ENCODE assay signal across 32 cellular contexts in genomic region chr7:90313908-90314307, GRCh38. TPM values are rescaled to one million over a fixed set of nuclear protein-coding genes. Genes with fewer than 3 reads are reported as not detected.
"Had no signal": no experiment of that assay in that cellular context is flagged by ENCODE, and none has a peak within 500 bp of the region (broad histone marks: within the 10 kb centered on the region; RNA-seq: fewer than 3 reads in every experiment).

No MANE protein-coding gene starts in this region.

- H3K27me3 ChIP-seq: ascending aorta had no signal

- H3K36me3 ChIP-seq: ascending aorta, cardiac muscle cell had no signal

- H3K9me3 ChIP-seq: ascending aorta had no signal

- H3K4me1 ChIP-seq: ascending aorta had no signal

- FAIRE-seq: bronchial epithelial cell, TTC549 had no signal

- DNase-seq: activated B cell treated with CpG ODN at 0.5 μM for 24 hours; activated CD4-positive, alpha-beta memory T cell treated with anti-CD3 and anti-CD28 coated beads for 36 hours; activated CD4-positive, alpha-beta T cell treated with anti-CD3 and anti-CD28 coated beads for 4 hours; activated CD4-positive, alpha-beta T cell treated with anti-CD3 and anti-CD28 coated beads, Interleukin-2, amount 10 ng/mL, durations not matched to agents 24 days and 14 days; activated CD4-positive, alpha-beta T cell treated with anti-CD3 and anti-CD28 coated beads, Interleukin-2, amount 50 U/mL, for 1 hour; activated CD4-positive, alpha-beta T cell treated with anti-CD3 and anti-CD28 coated beads, Interleukin-2, amount 50 U/mL, for 4 hours; activated CD4-positive, CD25-positive, alpha-beta regulatory T cell treated with anti-CD3 and anti-CD28 coated beads, Interleukin-2, amount 50 U/mL, for 72 hours; activated CD8-positive, alpha-beta memory T cell treated with anti-CD3 and anti-CD28 coated beads, Interleukin-2, amount 10 ng/mL, durations not matched to agents 7 days and 5 days; activated CD8-positive, alpha-beta memory T cell treated with anti-CD3 and anti-CD28 coated beads, Interleukin-2, amount 50 U/mL, for 48 hours; activated CD8-positive, alpha-beta T cell treated with anti-CD3 and anti-CD28 coated beads for 36 hours; activated effector memory CD4-positive, alpha-beta T cell treated with Interleukin-2 at 50 U/mL for 16 hours; activated gamma-delta T cell; activated naive CD4-positive, alpha-beta T cell treated with anti-CD3 and anti-CD28 coated beads, Interleukin-2, amount 10 ng/mL, durations not matched to agents 7 days and 5 days; activated naive CD4-positive, alpha-beta T cell treated with Interleukin-2 at 50 U/mL for 16 hours; activated naive CD8-positive, alpha-beta T cell treated with anti-CD3 and anti-CD28 coated beads, Interleukin-2, amount 10 ng/mL, durations not matched to agents 7 days and 5 days; activated naive CD8-positive, alpha-beta T cell treated with anti-CD3 and anti-CD28 coated beads, Interleukin-2, amount 50 U/mL, for 24 hours; activated T-cell treated with anti-CD3 and anti-CD28 coated beads, Interleukin-2, amount 50 U/mL, for 24 hours; activated T-cell treated with anti-CD3 and anti-CD28 coated beads, Interleukin-2, amount 50 U/mL, for 48 hours; amygdala; anterior cingulate cortex; caudate nucleus; cerebellar nuclear complex; T-helper 1 cell; T-helper 2 cell; T-helper 9 cell had no signal

- H3K27ac ChIP-seq: ascending aorta, cardiac muscle cell, VCaP had no signal

- H3K4me3 ChIP-seq: ascending aorta, cardiac muscle cell had no signal

- ATAC-seq: activated CD8-positive, alpha-beta memory T cell treated with anti-CD3 and anti-CD28 coated beads, Interleukin-2, amount 10 ng/mL, durations not matched to agents 7 days and 5 days; activated CD8-positive, alpha-beta T cell treated with anti-CD3 and anti-CD28 coated beads for 36 hours; activated naive CD8-positive, alpha-beta T cell treated with anti-CD3 and anti-CD28 coated beads, Interleukin-2, amount 50 U/mL, for 24 hours had no signal

RNA-seq across cellular contexts. Expression of gene FAM237B, which starts 7.2 kb away (rescaled TPM):
- total RNA-seq: activated B cell treated with CpG ODN at 0.5 μM for 24 hours; activated CD4-positive, alpha-beta memory T cell treated with anti-CD3 and anti-CD28 coated beads for 36 hours; activated CD4-positive, alpha-beta T cell treated with anti-CD3 and anti-CD28 coated beads, Interleukin-2, amount 10 ng/mL, durations not matched to agents 24 days and 14 days; activated CD8-positive, alpha-beta memory T cell treated with anti-CD3 and anti-CD28 coated beads, Interleukin-2, amount 10 ng/mL, durations not matched to agents 7 days and 5 days; activated CD8-positive, alpha-beta T cell treated with anti-CD3 and anti-CD28 coated beads for 36 hours; activated naive CD8-positive, alpha-beta T cell treated with anti-CD3 and anti-CD28 coated beads, Interleukin-2, amount 10 ng/mL, durations not matched to agents 7 days and 5 days; activated T-helper 2 cell treated with anti-CD3 and anti-CD28 coated beads, Interferon-gamma antibody, Interleukin-2, Interleukin-4, amounts not matched to agents 10 μg/mL and 5 μg/mL and 100 μg/mL, durations not matched to agents 14 hours and 24 hours and 36 hours; ascending aorta; bronchial epithelial cell; cardiac muscle cell; chondrocyte had no signal
- polyA plus RNA-seq: cardiac muscle cell had no signal
